ENCODE assay signal across 20 cellular contexts in genomic region chr9:100033877-100034551, GRCh38.
DNase-seq lines count a peak whose midpoint lies in the region; ATAC-seq and TF ChIP-seq lines count a peak whose summit lies in the region.
"Had no signal": no experiment of that assay in that cellular context is flagged by ENCODE, and none has a peak within 500 bp of the region (broad histone marks: within the 10 kb centered on the region; RNA-seq: fewer than 3 reads in every experiment).

No MANE protein-coding gene starts in this region.

- intact Hi-C loops in activated CD4-positive, alpha-beta memory T cell treated with anti-CD3 and anti-CD28 coated beads for 36 hours (cut with micrococcal nuclease) = no loop called here
- intact Hi-C loops in activated CD8-positive, alpha-beta T cell treated with anti-CD3 and anti-CD28 coated beads for 36 hours (cut with micrococcal nuclease) = no loop called here
- intact Hi-C loops in posterior vena cava (cut with DNase I) = loop anchor here in 1 of 2 donors (10.0 kb wide), 1 partner anchor 71 kb away; no protein-coding TSS in a partner anchor

- no peak for DNase-seq in activated CD4-positive, alpha-beta memory T cell treated with anti-CD3 and anti-CD28 coated beads, Interleukin-2, amount 10 ng/mL, durations not matched to agents 7 days and 5 days
- DNase-seq in activated CD4-positive, alpha-beta memory T cell treated with anti-CD3 and anti-CD28 coated beads for 36 hours = no peak
- DNase-seq in GF-D8 (lab: John Stamatoyannopoulos, UW) = peak; percentile 26
- DNase-seq in activated CD8-positive, alpha-beta T cell treated with anti-CD3 and anti-CD28 coated beads for 36 hours = no peak
- peak; percentile 22 to 36 for DNase-seq in erythroblast (lab: John Stamatoyannopoulos, UW)
- DNase-seq in stimulated activated CD4-positive, alpha-beta T cell treated with anti-CD3 and anti-CD28 coated beads, Interleukin-12 subunit alpha, Interleukin-12 subunit beta, amount 100 ng/mL, for 4 hours = no peak
- DNase-seq in posterior vena cava (ENCODE audit: low spot score) = no peak
- no peak for DNase-seq in NCI-H524 (lab: John Stamatoyannopoulos, UW)
- DNase-seq: COR-L47, GM23248, H9, HFFc6, KG1, MG63, NCI-H2029, NCI-H2227 treated with DMSO at 0.1 percent for 48 hours, NCI-H69, Peyer's patch, SHP77 treated with DMSO at 0.1 percent for 48 hours had no signal

- TF ChIP-seq CTCF in activated CD8-positive, alpha-beta T cell treated with anti-CD3 and anti-CD28 coated beads for 36 hours (IDR thresholded peaks at IDR 0.05) = no peak

- TF ChIP-seq POLR2A in erythroblast (IDR thresholded peaks at IDR 0.05; ENCODE audit: low read length) = no peak

- CTCF ChIA-PET in activated CD4-positive, alpha-beta memory T cell treated with anti-CD3 and anti-CD28 coated beads, Interleukin-2, amount 10 ng/mL, durations not matched to agents 7 days and 5 days (lab: Charles Lee) = no interaction called here
- CTCF ChIA-PET in activated CD4-positive, alpha-beta memory T cell treated with anti-CD3 and anti-CD28 coated beads for 36 hours (lab: Charles Lee) = interaction anchor here (1.0 kb wide), 1 partner anchor 182 kb away, joined by 3 read pairs; no protein-coding TSS in a partner anchor
- CTCF ChIA-PET in activated CD8-positive, alpha-beta T cell treated with anti-CD3 and anti-CD28 coated beads for 36 hours (lab: Charles Lee) = interaction anchor here (1.1 kb wide), 1 partner anchor 46 kb away, joined by 3 read pairs; no protein-coding TSS in a partner anchor

- peaks cover 28% of the 10 kb centered on the region for H3K4me1 Mint-ChIP-seq in activated CD4-positive, alpha-beta memory T cell treated with anti-CD3 and anti-CD28 coated beads, Interleukin-2, amount 10 ng/mL, durations not matched to agents 7 days and 5 days
- H3K4me1 Mint-ChIP-seq in activated CD4-positive, alpha-beta memory T cell treated with anti-CD3 and anti-CD28 coated beads for 36 hours (ENCODE audit: low read depth) = peaks cover 38% of the 10 kb centered on the region
- peaks cover 35% of the 10 kb centered on the region for H3K4me1 Mint-ChIP-seq in activated CD8-positive, alpha-beta T cell treated with anti-CD3 and anti-CD28 coated beads for 36 hours (ENCODE audit: low read depth)

- peak overlapping the region; percentile 7 for H3K27ac Mint-ChIP-seq in activated CD4-positive, alpha-beta memory T cell treated with anti-CD3 and anti-CD28 coated beads, Interleukin-2, amount 10 ng/mL, durations not matched to agents 7 days and 5 days
- H3K27ac Mint-ChIP-seq in activated CD4-positive, alpha-beta memory T cell treated with anti-CD3 and anti-CD28 coated beads for 36 hours = no peak overlapping the region
- peak overlapping the region; percentile 30 for H3K27ac Mint-ChIP-seq in activated CD8-positive, alpha-beta T cell treated with anti-CD3 and anti-CD28 coated beads for 36 hours
- H3K27ac Mint-ChIP-seq: H9, HFFc6 had no signal

- POLR2A ChIA-PET in activated CD4-positive, alpha-beta memory T cell treated with anti-CD3 and anti-CD28 coated beads, Interleukin-2, amount 10 ng/mL, durations not matched to agents 7 days and 5 days (lab: Charles Lee) = no interaction called here
- POLR2A ChIA-PET in activated CD4-positive, alpha-beta memory T cell treated with anti-CD3 and anti-CD28 coated beads for 36 hours (lab: Charles Lee) = no interaction called here
- POLR2A ChIA-PET in activated CD8-positive, alpha-beta T cell treated with anti-CD3 and anti-CD28 coated beads for 36 hours (lab: Charles Lee) = no interaction called here

- H3K27me3 Mint-ChIP-seq in activated CD4-positive, alpha-beta memory T cell treated with anti-CD3 and anti-CD28 coated beads, Interleukin-2, amount 10 ng/mL, durations not matched to agents 7 days and 5 days = no peaks in the 10 kb centered on the region
- no peaks in the 10 kb centered on the region for H3K27me3 Mint-ChIP-seq in activated CD4-positive, alpha-beta memory T cell treated with anti-CD3 and anti-CD28 coated beads for 36 hours
- H3K27me3 Mint-ChIP-seq in activated CD8-positive, alpha-beta T cell treated with anti-CD3 and anti-CD28 coated beads for 36 hours = no peaks in the 10 kb centered on the region

- H3K9me3 Mint-ChIP-seq in activated CD4-positive, alpha-beta memory T cell treated with anti-CD3 and anti-CD28 coated beads, Interleukin-2, amount 10 ng/mL, durations not matched to agents 7 days and 5 days = peaks cover 8% of the 10 kb centered on the region
- peaks cover 18% of the 10 kb centered on the region for H3K9me3 Mint-ChIP-seq in activated CD4-positive, alpha-beta memory T cell treated with anti-CD3 and anti-CD28 coated beads for 36 hours
- H3K9me3 Mint-ChIP-seq in activated CD8-positive, alpha-beta T cell treated with anti-CD3 and anti-CD28 coated beads for 36 hours = peaks cover 4% of the 10 kb centered on the region
- H3K9me3 Mint-ChIP-seq: HFFc6 had no signal

- H3K36me3 Mint-ChIP-seq in activated CD4-positive, alpha-beta memory T cell treated with anti-CD3 and anti-CD28 coated beads, Interleukin-2, amount 10 ng/mL, durations not matched to agents 7 days and 5 days (ENCODE audit: low read depth) = peaks cover 68% of the 10 kb centered on the region
- peaks cover 23% of the 10 kb centered on the region for H3K36me3 Mint-ChIP-seq in activated CD4-positive, alpha-beta memory T cell treated with anti-CD3 and anti-CD28 coated beads for 36 hours
- peaks cover 55% of the 10 kb centered on the region for H3K36me3 Mint-ChIP-seq in activated CD8-positive, alpha-beta T cell treated with anti-CD3 and anti-CD28 coated beads for 36 hours (ENCODE audit: low read depth)

- no peak overlapping the region for H3K4me3 Mint-ChIP-seq in activated CD4-positive, alpha-beta memory T cell treated with anti-CD3 and anti-CD28 coated beads, Interleukin-2, amount 10 ng/mL, durations not matched to agents 7 days and 5 days
- no peak overlapping the region for H3K4me3 Mint-ChIP-seq in activated CD4-positive, alpha-beta memory T cell treated with anti-CD3 and anti-CD28 coated beads for 36 hours
- H3K4me3 Mint-ChIP-seq in activated CD8-positive, alpha-beta T cell treated with anti-CD3 and anti-CD28 coated beads for 36 hours = no peak overlapping the region
- H3K4me3 Mint-ChIP-seq: H9, HFFc6 had no signal

- no peak for ATAC-seq in activated CD8-positive, alpha-beta T cell treated with anti-CD3 and anti-CD28 coated beads for 36 hours
- ATAC-seq: GM12878 had no signal

Comparison
In these comparisons a context has a peak if more than half of its experiments do, and no peak if none do; other contexts are left out.
1. DNase-seq: peak in GF-D8 (single experiment) and erythroblast (2 of 2); none in activated CD4-positive, alpha-beta memory T cell treated with anti-CD3 and anti-CD28 coated beads, Interleukin-2, amount 10 ng/mL, durations not matched to agents 7 days and 5 days (single experiment), activated CD4-positive, alpha-beta memory T cell treated with anti-CD3 and anti-CD28 coated beads for 36 hours (single experiment), activated CD8-positive, alpha-beta T cell treated with anti-CD3 and anti-CD28 coated beads for 36 hours (single experiment), stimulated activated CD4-positive, alpha-beta T cell treated with anti-CD3 and anti-CD28 coated beads, Interleukin-12 subunit alpha, Interleukin-12 subunit beta, amount 100 ng/mL, for 4 hours (single experiment), posterior vena cava (single experiment) and NCI-H524 (0 of 2).